ENCODE assay signal across 2 cellular contexts in genomic region chrX:53684415-53685192, GRCh38.
TF ChIP-seq lines count a peak whose summit lies in the region.

No MANE protein-coding gene starts in this region.

TF ChIP-seq in Ishikawa, 13 proteins besides CTCF, POLR2A, EP300 and RAD21:
- TF ChIP-seq REST (IDR thresholded peaks at IDR 0.05; ENCODE audit: low read depth), result no peak
- TF ChIP-seq FOXM1 (IDR thresholded peaks at IDR 0.05; ENCODE audit: borderline replicate concordance, low read depth), result peak; percentile 35; the same call in 1 of the 2 replicates
- TF ChIP-seq MAX (IDR thresholded peaks at IDR 0.05), result peak; percentile 70
- TF ChIP-seq EGR1 (IDR thresholded peaks at IDR 0.05), result 0 out of 2 replicates have a peak, but pooled peaks have one; percentile 16
- TF ChIP-seq TCF12 (IDR thresholded peaks at IDR 0.05; ENCODE audit: low read depth), result 0 out of 2 replicates have a peak, but pooled peaks have one; percentile 8

TF ChIP-seq in GM12878, 131 proteins besides CTCF, POLR2A, EP300 and RAD21 (continued from another document and continues in another):
- no peak for TF ChIP-seq USF1 (IDR thresholded peaks at IDR 0.05; ENCODE audit: borderline replicate concordance, extremely low read length, insufficient read depth, low read depth, low read length)
- no peak for TF ChIP-seq ZNF24 (IDR thresholded peaks at IDR 0.05)
- no peak for TF ChIP-seq PAX8 (IDR thresholded peaks at IDR 0.05)
- TF ChIP-seq FOXK2 (IDR thresholded peaks at IDR 0.05), result no peak
- no peak for TF ChIP-seq BCL3 (IDR thresholded peaks at IDR 0.05; ENCODE audit: borderline replicate concordance, insufficient read depth, low read depth, low read length, poor library complexity, severe bottlenecking)
- no peak for TF ChIP-seq MEF2B (IDR thresholded peaks at IDR 0.05; ENCODE audit: partially characterized antibody, poor library complexity, severe bottlenecking)
- no peak for TF ChIP-seq ZBTB11 (CRISPR knock-in tag; IDR thresholded peaks at IDR 0.05)
- TF ChIP-seq IKZF2 (IDR thresholded peaks at IDR 0.05), result 0 out of 4 replicates have a peak, but pooled peaks of 1 of the 2 experiments have one; percentile 5
- no peak for TF ChIP-seq MYC (IDR thresholded peaks at IDR 0.05; ENCODE audit: insufficient read depth, insufficient read length, insufficient replicate concordance, low read length, severe bottlenecking)
- TF ChIP-seq KDM1A (IDR thresholded peaks at IDR 0.05; ENCODE audit: borderline replicate concordance), result no peak
- TF ChIP-seq CREM (IDR thresholded peaks at IDR 0.05; ENCODE audit: low read depth), result no peak
- 0 out of 2 replicates have a peak, but pooled peaks have one; percentile 14 for TF ChIP-seq YY1 (IDR thresholded peaks at IDR 0.05; ENCODE audit: low read depth, low read length)
- TF ChIP-seq CBX3 (IDR thresholded peaks at IDR 0.05; ENCODE audit: borderline replicate concordance, low read depth), result no peak
- TF ChIP-seq TAF1 (IDR thresholded peaks at IDR 0.05; ENCODE audit: borderline replicate concordance, low read depth, low read length), result peak; percentile 24; the same call in 1 of the 2 replicates
- peak; percentile 43; the same call in 1 of the 2 replicates for TF ChIP-seq EED (IDR thresholded peaks at IDR 0.05; ENCODE audit: low read depth)
- TF ChIP-seq E2F8 (IDR thresholded peaks at IDR 0.05; ENCODE audit: low read depth, partially characterized antibody), result no peak
- 0 out of 2 replicates have a peak, but pooled peaks have one; percentile 24 for TF ChIP-seq TCF12 (IDR thresholded peaks at IDR 0.05; ENCODE audit: low read depth, low read length)
- TF ChIP-seq CHD4 (IDR thresholded peaks at IDR 0.05), result no peak
- TF ChIP-seq BCLAF1 (IDR thresholded peaks at IDR 0.05), result no peak
- TF ChIP-seq ZBTB33 (IDR thresholded peaks at IDR 0.05), result no peak
- no peak for TF ChIP-seq SREBF2 (IDR thresholded peaks at IDR 0.05; ENCODE audit: low read length)
- no peak for TF ChIP-seq MAX (IDR thresholded peaks at IDR 0.05; ENCODE audit: low read depth, low read length)
- no peak for TF ChIP-seq ZNF207 (IDR thresholded peaks at IDR 0.05; ENCODE audit: borderline replicate concordance)
- TF ChIP-seq MXI1 (IDR thresholded peaks at IDR 0.05; ENCODE audit: low read depth, low read length), result peak; percentile 57; the same call in 1 of the 2 replicates
- TF ChIP-seq ETV6 (conservative IDR thresholded peaks at IDR 0.05 in 1 of 2, IDR thresholded peaks at IDR 0.05 in 1 of 2; ENCODE audit: borderline replicate concordance in 1 of 2, low read depth in 1 of 2), result no peak
- no peak for TF ChIP-seq MTA2 (IDR thresholded peaks at IDR 0.05; ENCODE audit: low read depth)
- no peak for TF ChIP-seq ZNF592 (IDR thresholded peaks at IDR 0.05)
- no peak for TF ChIP-seq STAT1 (conservative IDR thresholded peaks at IDR 0.05)
- TF ChIP-seq HSF1 (IDR thresholded peaks at IDR 0.05; ENCODE audit: low read depth, low read length), result no peak
- TF ChIP-seq BRCA1 (IDR thresholded peaks at IDR 0.05; ENCODE audit: low read depth, low read length), result peak; percentile 82
- no peak for TF ChIP-seq SMARCA5 (IDR thresholded peaks at IDR 0.05)
- TF ChIP-seq TARDBP (IDR thresholded peaks at IDR 0.05; ENCODE audit: borderline replicate concordance), result no peak
- TF ChIP-seq RCOR1 (conservative IDR thresholded peaks at IDR 0.05; ENCODE audit: low read depth, low read length), result 0 out of 2 replicates have a peak, but pooled peaks have one; percentile 12
- no peak for TF ChIP-seq YBX1 (IDR thresholded peaks at IDR 0.05)
